ENCODE assay signal across 10 cellular contexts in the genomic region with DNA sequence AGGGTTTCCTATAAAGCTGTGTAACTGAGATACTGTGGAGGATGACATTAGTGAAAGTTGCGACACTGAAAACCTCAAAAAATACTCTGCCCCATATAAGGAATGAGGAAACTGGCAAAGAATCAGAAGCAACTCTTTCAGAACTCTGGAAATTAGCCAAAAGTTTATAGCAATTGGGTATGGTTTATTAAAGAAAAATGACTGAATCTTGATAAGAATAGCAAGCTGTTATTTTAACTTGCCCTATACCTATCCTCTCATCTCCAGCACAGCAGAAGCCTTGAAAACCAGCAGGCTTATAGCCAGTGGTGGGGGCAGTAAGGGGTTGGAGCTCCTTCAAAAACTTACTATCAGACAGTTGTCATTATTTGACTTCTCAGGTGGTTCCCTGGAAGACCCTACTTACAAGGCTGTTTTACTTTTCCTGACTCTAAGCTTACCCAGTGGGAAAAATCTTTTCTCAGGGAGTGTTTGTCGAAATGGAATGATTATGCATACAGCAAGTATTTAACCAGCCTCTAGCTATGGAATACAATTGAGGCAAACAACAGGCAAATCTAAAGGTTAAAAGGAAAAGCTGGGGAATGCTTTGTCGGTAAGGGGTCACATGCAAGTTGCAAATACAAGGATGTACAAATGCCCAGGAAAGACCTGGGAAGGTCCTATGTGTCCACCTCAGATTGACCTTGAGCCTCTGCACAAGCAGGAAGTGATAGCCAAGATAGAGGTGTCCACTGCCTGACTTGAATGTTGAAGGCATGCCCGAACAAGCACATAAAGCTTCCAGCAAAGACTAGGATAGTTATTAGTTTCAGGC. TPM values are rescaled to one million over a fixed set of nuclear protein-coding genes. Genes with fewer than 3 reads are reported as not detected.
DNase-seq lines count a peak whose midpoint lies in the region; ATAC-seq and TF ChIP-seq lines count a peak whose summit lies in the region.
"Had no signal": no experiment of that assay in that cellular context is flagged by ENCODE, and none has a peak within 500 bp of the region (broad histone marks: within the 10 kb centered on the region; RNA-seq: fewer than 3 reads in every experiment).

No MANE protein-coding gene starts in this region.

- H3K27ac ChIP-seq in cardiac muscle cell (peak overlapping the region; percentile 67), right atrium auricular region (no peak overlapping the region), stomach (no peak overlapping the region)

- intact Hi-C loops in left cardiac atrium (cut with DNase I) (no loop called here), stomach (cut with DNase I; ENCODE audit: low total_unique reads) (no loop called here)

- ATAC-seq in left cardiac atrium: peak; percentile 49 to 67

- H3K27me3 ChIP-seq in cardiac muscle cell: no peaks in the 10 kb centered on the region
- H3K27me3 ChIP-seq in right atrium auricular region: no peaks in the 10 kb centered on the region
- H3K27me3 ChIP-seq in stomach: no peaks in the 10 kb centered on the region

- 65 to 68% (median 68%) methylated on average over 4 of the region's 4 CpGs for WGBS in stomach, 5 donors

- TF ChIP-seq CTCF in cardiac muscle cell (IDR thresholded peaks at IDR 0.05; ENCODE audit: low read depth, low read length) (no peak), right atrium auricular region (IDR thresholded peaks at IDR 0.05) (no peak), stomach (IDR thresholded peaks at IDR 0.05) (no peak)

- H3K9me3 ChIP-seq in cardiac muscle cell (ENCODE audit: low read depth) (peaks cover 3% of the 10 kb centered on the region), right atrium auricular region (peaks cover 0 to 8% of the 10 kb centered on the region in 2 donors), stomach (peaks cover 0 to 38% (median 17%) of the 10 kb centered on the region in 4 donors)

- DNase-seq in cardiac muscle cell (ENCODE audit: low read depth in 1 of 2, low spot score in 1 of 2): peak; percentile 7 to 83
- no peak for DNase-seq in right atrium auricular region (ENCODE audit: low spot score)
- peak; percentile 85 for DNase-seq in amniotic epithelial cell (ENCODE audit: low read depth)
- DNase-seq in left cardiac atrium: no peak
- DNase-seq in NK-92 treated with Interleukin-12 subunit alpha and Interleukin-12 subunit beta, amount 100 ng/mL, for 24 hours (lab: John Stamatoyannopoulos, UW): no peak
- DNase-seq in DMS 273 (lab: John Stamatoyannopoulos, UW; ENCODE audit: unreplicated experiment): no peak
- DNase-seq in islet precursor cell: no peak
- DNase-seq in stomach: no peak
- DNase-seq: activated B cell treated with CpG ODN at 0.5 μM for 24 hours, NCI-H187 had no signal

- no peak overlapping the region for H3K4me3 ChIP-seq in cardiac muscle cell
- H3K4me3 ChIP-seq in right atrium auricular region: no peak overlapping the region
- H3K4me3 ChIP-seq in stomach: no peak overlapping the region

- TF ChIP-seq EP300 in stomach (IDR thresholded peaks at IDR 0.05): no peak

- H3K4me1 ChIP-seq in cardiac muscle cell (ENCODE audit: low read depth): peaks cover 4% of the 10 kb centered on the region
- peaks cover 0 to 7% of the 10 kb centered on the region in 2 donors for H3K4me1 ChIP-seq in right atrium auricular region
- peaks cover 0 to 16% (median 0%) of the 10 kb centered on the region in 4 donors for H3K4me1 ChIP-seq in stomach

- H3K36me3 ChIP-seq in cardiac muscle cell (peaks cover 20% of the 10 kb centered on the region), right atrium auricular region (peaks cover 62% of the 10 kb centered on the region), stomach (peaks cover 6 to 93% (median 73%) of the 10 kb centered on the region in 4 donors)

- no peak for TF ChIP-seq POLR2A in stomach (IDR thresholded peaks at IDR 0.05)

RNA-seq across cellular contexts. Expression of gene FAM151B, which starts 21.0 kb away (rescaled TPM):
- total RNA-seq in cardiac muscle cell (1.0 and 2.0 TPM in 2 replicates), right atrium auricular region (1 to 10 TPM; 1.8 to 1.9 TPM), left cardiac atrium (1 to 10 TPM; 2.5 to 2.9 TPM), stomach (10 to 100 TPM in 2 of 5 donors, 1 to 10 TPM in 1, under 1 TPM in 1, not detected in 1; 0.58 to 14.7 (median 8.8) TPM)
- polyA plus RNA-seq in cardiac muscle cell (0.84 and 1.3 TPM in 2 replicates), stomach (under 1 TPM in 2 of 3 donors, not detected in 1; 0.56 to 0.60 TPM)

RNA-seq across cellular contexts. Expression of gene ZFYVE16, which starts 59.0 kb away (rescaled TPM):
- 18.7 and 41.3 TPM in 2 replicates for total RNA-seq in cardiac muscle cell
- polyA plus RNA-seq in cardiac muscle cell: 22.0 and 35.4 TPM in 2 replicates
- total RNA-seq in right atrium auricular region: 10 to 100 TPM; 27.8 to 34.5 TPM
- total RNA-seq in left cardiac atrium: 10 to 100 TPM; 37.7 to 45.5 TPM
- 10 to 100 TPM; 22.3 to 81.3 (median 25.6) TPM for total RNA-seq in stomach
- 1 to 10 TPM; 5.8 to 9.0 (median 8.1) TPM for polyA plus RNA-seq in stomach

Comparison
In these comparisons a context has a peak if more than half of its experiments do, and no peak if none do; other contexts are left out.
1. DNase-seq: peak in cardiac muscle cell (2 of 2) and amniotic epithelial cell (single experiment); none in right atrium auricular region (single experiment), left cardiac atrium (single experiment), NK-92 treated with Interleukin-12 subunit alpha and Interleukin-12 subunit beta, amount 100 ng/mL, for 24 hours (single experiment), DMS 273 (single experiment), islet precursor cell (single experiment) and stomach (single experiment).